Comparison of ENCODE assay signal across 2 cellular contexts in genomic region chr18:79943608-79944125, GRCh38.
TF ChIP-seq lines count a peak whose summit lies in the region.

No MANE protein-coding gene starts in this region.

TF ChIP-seq in HepG2, 621 proteins besides CTCF, POLR2A, EP300 and RAD21:
- no peak for TF ChIP-seq ARHGAP35 (CRISPR knock-in tag; IDR thresholded peaks at IDR 0.05; ENCODE audit: borderline replicate concordance)
- no peak for TF ChIP-seq MAFG (CRISPR knock-in tag; IDR thresholded peaks at IDR 0.05)
- no peak for TF ChIP-seq MTERF4 (CRISPR knock-in tag; IDR thresholded peaks at IDR 0.05)
- no peak for TF ChIP-seq ZKSCAN5 (CRISPR knock-in tag; IDR thresholded peaks at IDR 0.05)
- TF ChIP-seq, protein P1, sequence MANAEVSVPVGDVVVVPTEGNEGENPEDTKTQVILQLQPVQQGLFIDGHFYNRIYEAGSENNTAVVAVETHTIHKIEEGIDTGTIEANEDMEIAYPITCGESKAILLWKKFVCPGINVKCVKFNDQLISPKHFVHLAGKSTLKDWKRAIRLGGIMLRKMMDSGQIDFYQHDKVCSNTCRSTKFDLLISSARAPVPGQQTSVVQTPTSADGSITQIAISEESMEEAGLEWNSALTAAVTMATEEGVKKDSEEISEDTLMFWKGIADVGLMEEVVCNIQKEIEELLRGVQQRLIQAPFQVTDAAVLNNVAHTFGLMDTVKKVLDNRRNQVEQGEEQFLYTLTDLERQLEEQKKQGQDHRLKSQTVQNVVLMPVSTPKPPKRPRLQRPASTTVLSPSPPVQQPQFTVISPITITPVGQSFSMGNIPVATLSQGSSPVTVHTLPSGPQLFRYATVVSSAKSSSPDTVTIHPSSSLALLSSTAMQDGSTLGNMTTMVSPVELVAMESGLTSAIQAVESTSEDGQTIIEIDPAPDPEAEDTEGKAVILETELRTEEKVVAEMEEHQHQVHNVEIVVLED (CRISPR knock-in tag; IDR thresholded peaks at IDR 0.05; ENCODE audit: borderline replicate concordance) = no peak
- TF ChIP-seq SOX13 (IDR thresholded peaks at IDR 0.05) = no peak
- TF ChIP-seq SOX13 (CRISPR knock-in tag; conservative IDR thresholded peaks at IDR 0.05 in 1 of 2, IDR thresholded peaks at IDR 0.05 in 1 of 2) = no peak

TF ChIP-seq in H1, 55 proteins besides CTCF, POLR2A, EP300 and RAD21:
- TF ChIP-seq CHD1 (IDR thresholded peaks at IDR 0.05; ENCODE audit: low read depth, low read length) (no peak), HDAC6 (IDR thresholded peaks at IDR 0.05; ENCODE audit: low read depth, low read length) (no peak), SP1 (IDR thresholded peaks at IDR 0.05; ENCODE audit: low read depth, low read length) (no peak), TAF7 (optimal IDR thresholded peaks at IDR 0.05; ENCODE audit: borderline replicate concordance, low read depth, low read length) (no peak), SRF (IDR thresholded peaks at IDR 0.05; ENCODE audit: low read depth, low read length) (no peak), YY1 (IDR thresholded peaks at IDR 0.05; ENCODE audit: low read depth, low read length) (no peak), KDM5A (IDR thresholded peaks at IDR 0.05; ENCODE audit: low read length) (no peak), POU5F1 (IDR thresholded peaks at IDR 0.05; ENCODE audit: low read depth, low read length) (no peak), ATF2 (IDR thresholded peaks at IDR 0.05; ENCODE audit: low read length) (no peak), SIRT6 (IDR thresholded peaks at IDR 0.05; ENCODE audit: low read length) (no peak), SAP30 (IDR thresholded peaks at IDR 0.05; ENCODE audit: insufficient read depth, insufficient replicate concordance, low read length) (no peak), ZNF274 (IDR thresholded peaks at IDR 0.05; ENCODE audit: borderline replicate concordance, extremely low read depth, low read length) (no peak), EGR1 (IDR thresholded peaks at IDR 0.05; ENCODE audit: borderline replicate concordance, low read depth, low read length) (no peak), USF2 (IDR thresholded peaks at IDR 0.05; ENCODE audit: low read length) (no peak), POLR2AphosphoS5 (IDR thresholded peaks at IDR 0.05; ENCODE audit: low read depth, low read length) (no peak)
